1 cellular context compared by ENCODE assay signal in the genomic region with DNA sequence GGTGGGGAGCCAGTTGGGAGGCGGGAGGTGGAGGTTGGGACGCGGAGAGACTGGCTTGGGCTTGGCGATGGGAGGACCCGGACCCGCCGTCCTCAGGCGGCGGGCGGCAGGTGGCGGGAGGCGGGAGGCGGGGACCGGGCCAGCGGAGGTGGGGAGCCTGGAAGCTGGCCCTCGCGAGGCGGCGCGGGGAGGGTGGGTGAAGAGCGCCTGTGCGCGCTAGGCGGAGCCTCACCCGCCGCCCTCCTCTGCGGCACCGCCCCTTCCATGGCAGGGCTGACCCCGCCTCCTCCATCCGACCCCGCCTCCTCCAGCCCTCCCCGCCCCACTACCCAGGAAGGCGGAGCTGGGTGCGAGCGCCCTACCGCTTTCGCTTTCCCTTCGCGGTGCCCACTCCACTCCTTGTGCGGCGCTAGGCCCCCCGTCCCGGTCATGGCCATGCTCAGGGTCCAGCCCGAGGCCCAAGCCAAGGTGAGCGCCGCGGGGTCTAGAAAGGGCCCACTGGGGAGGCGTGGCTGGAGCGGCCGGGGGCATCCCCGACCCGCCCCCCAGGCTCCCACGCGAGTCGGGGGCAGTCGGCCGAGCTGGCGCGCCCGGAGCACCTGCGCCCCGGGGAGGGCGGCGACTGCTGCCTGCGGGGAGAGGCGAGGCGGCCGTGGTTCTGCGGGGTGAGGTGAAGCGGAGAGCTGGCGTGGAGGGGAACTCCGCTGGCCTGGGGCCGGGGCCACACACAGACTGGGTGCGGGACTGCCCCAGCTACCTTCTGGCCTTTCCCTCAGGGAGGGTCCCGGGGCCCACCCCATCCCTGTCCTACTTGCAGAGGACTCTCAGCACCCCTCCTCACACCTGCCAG.
A peak's percentile ranks its signal among the peaks of the same experiment; 100 is the strongest.
TF ChIP-seq lines count a peak whose summit lies in the region.

A gene (plus strand): TSS at position 361 of the 850 bp plus-strand sequence. CDS start 69 bp downstream, at position 430.

TF ChIP-seq in HepG2, 621 proteins besides CTCF, POLR2A, EP300 and RAD21 (continued from another document):
- TF ChIP-seq, protein P1, sequence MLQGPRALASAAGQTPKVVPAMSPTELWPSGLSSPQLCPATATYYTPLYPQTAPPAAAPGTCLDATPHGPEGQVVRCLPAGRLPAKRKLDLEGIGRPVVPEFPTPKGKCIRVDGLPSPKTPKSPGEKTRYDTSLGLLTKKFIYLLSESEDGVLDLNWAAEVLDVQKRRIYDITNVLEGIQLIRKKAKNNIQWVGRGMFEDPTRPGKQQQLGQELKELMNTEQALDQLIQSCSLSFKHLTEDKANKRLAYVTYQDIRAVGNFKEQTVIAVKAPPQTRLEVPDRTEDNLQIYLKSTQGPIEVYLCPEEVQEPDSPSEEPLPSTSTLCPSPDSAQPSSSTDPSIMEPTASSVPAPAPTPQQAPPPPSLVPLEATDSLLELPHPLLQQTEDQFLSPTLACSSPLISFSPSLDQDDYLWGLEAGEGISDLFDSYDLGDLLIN (CRISPR knock-in tag; IDR thresholded peaks at IDR 0.05; ENCODE audit: borderline replicate concordance): no peak; the same call in 1 of the 2 replicates
- TF ChIP-seq RBM39 (IDR thresholded peaks at IDR 0.05; ENCODE audit: low read depth, low read length, poor library complexity, severe bottlenecking) (peak; percentile 73), ZNF550 (CRISPR knock-in tag; IDR thresholded peaks at IDR 0.05; ENCODE audit: borderline replicate concordance) (peak; percentile 72; the same call in 1 of the 2 replicates), FOXA3 (CRISPR knock-in tag; IDR thresholded peaks at IDR 0.05) (peak; percentile 73), ZNF224 (CRISPR knock-in tag; IDR thresholded peaks at IDR 0.05) (no peak), ZNF432 (CRISPR knock-in tag; IDR thresholded peaks at IDR 0.05; ENCODE audit: borderline replicate concordance) (no peak)
TF ChIP-seq in HepG2: peak in this region for 319.
